Comparison of ENCODE assay signal across 8 cellular contexts in genomic region chr9:131394464-131395026, GRCh38. TPM values are rescaled to one million over a fixed set of nuclear protein-coding genes. Genes with fewer than 3 reads are reported as not detected.
A peak's percentile ranks its signal among the peaks of the same experiment; 100 is the strongest.
DNase-seq lines count a peak whose midpoint lies in the region; ATAC-seq, FAIRE-seq and TF ChIP-seq lines count a peak whose summit lies in the region.

No MANE protein-coding gene starts in this region.

- H2AFZ ChIP-seq in PC-9: no peak overlapping the region

- H3K79me2 ChIP-seq in PC-9 (ENCODE audit: low read depth): peaks cover 51% of the 10 kb centered on the region

- CTCF ChIA-PET in PC-9 (lab: Charles Lee): interaction anchor here (0.7 kb wide), 1 partner anchor 11 kb away, joined by 3 read pairs; no protein-coding TSS in a partner anchor

- H3K36me3 Mint-ChIP-seq in activated naive CD4-positive, alpha-beta T cell treated with anti-CD3 and anti-CD28 coated beads, Interleukin-2, amount 50 U/mL, for 72 hours: peaks cover 8 to 13% of the 10 kb centered on the region in 2 donors

- H3K4me1 ChIP-seq in PC-9 (replicated peaks; ENCODE audit: insufficient read depth): peaks cover 52% of the 10 kb centered on the region

- POLR2A ChIA-PET in PC-9 (lab: Charles Lee; ENCODE audit: unreplicated experiment): interaction anchor here (0.7 kb wide), 1 partner anchor 29 kb away, joined by 4 read pairs; no protein-coding TSS in a partner anchor

- H3K4me2 ChIP-seq in PC-9: peak overlapping the region; percentile 97

- no TSS peak for BruUV-seq in PC-9 (replicated peaks; lab: Mats Ljungman, UMichigan)

- no peak for TF ChIP-seq POLR2A in GM12892 (IDR thresholded peaks at IDR 0.05; ENCODE audit: low read depth, low read length)

- no peak for FAIRE-seq in GM12892 (lab: Jason Lieb, UNC)
- FAIRE-seq in D721Med (lab: Jason Lieb, UNC): no peak
- no peak for FAIRE-seq in RCC 7860 (lab: Jason Lieb, UNC)

- H3K4me3 ChIP-seq in PC-9: peak overlapping the region; percentile 97

- H4K20me1 ChIP-seq in PC-9 (ENCODE audit: insufficient read depth): peaks cover 47% of the 10 kb centered on the region

- intact Hi-C loops in PC-9 (cut with micrococcal nuclease; ENCODE audit: unreplicated experiment) (loop anchor here (1.0 kb wide), 1 partner anchor 28 kb away; no protein-coding TSS in a partner anchor), Right ventricle myocardium superior (cut with DNase I) (no loop called here), posterior vena cava (cut with DNase I) (loop anchor here in 1 of 2 donors (10.0 kb wide), 1 partner anchor 80 kb away; no protein-coding TSS in a partner anchor)

- no peaks in the 10 kb centered on the region for H3K9me2 ChIP-seq in PC-9 (ENCODE audit: insufficient read depth)

- no peaks in the 10 kb centered on the region for H3K9me3 Mint-ChIP-seq in activated naive CD4-positive, alpha-beta T cell treated with anti-CD3 and anti-CD28 coated beads, Interleukin-2, amount 50 U/mL, for 72 hours

- no peaks in the 10 kb centered on the region for H3K27me3 ChIP-seq in PC-9 (ENCODE audit: insufficient read depth, low read depth)

- H3F3A ChIP-seq in PC-9 (ENCODE audit: insufficient read depth, low read depth): peaks cover 45% of the 10 kb centered on the region

- H3K27ac ChIP-seq in PC-9: peak overlapping the region; percentile 73

- no peaks in the 10 kb centered on the region for H3K9me3 ChIP-seq in PC-9 (ENCODE audit: insufficient read depth, low read depth)

- peak overlapping the region; percentile 94 to 97 for H3K27ac Mint-ChIP-seq in activated naive CD4-positive, alpha-beta T cell treated with anti-CD3 and anti-CD28 coated beads, Interleukin-2, amount 50 U/mL, for 72 hours

- DNase-seq in GM12892 (ENCODE audit: insufficient read length) (peak; percentile 46), PC-9 (peak in 1 of 2 experiments; percentile 40), Right ventricle myocardium superior (peak; percentile 72), posterior vena cava (ENCODE audit: low spot score) (peak; percentile 85), D721Med (ENCODE audit: insufficient read length, low spot score) (no peak), RCC 7860 (ENCODE audit: low spot score) (no peak)
- DNase-seq in activated naive CD4-positive, alpha-beta T cell treated with anti-CD3 and anti-CD28 coated beads, Interleukin-2, amount 50 U/mL, for 72 hours (ENCODE audit: low spot score in 2 of 2): peak; percentile 67 to 68

- ATAC-seq in HG02610 (IDR thresholded peaks at IDR 0.05; ENCODE audit: unreplicated experiment) (peak; percentile 35), Right ventricle myocardium superior (ENCODE audit: poor library complexity) (peak; percentile 61)
- peak; percentile 29 to 30 for ATAC-seq in activated naive CD4-positive, alpha-beta T cell treated with anti-CD3 and anti-CD28 coated beads, Interleukin-2, amount 50 U/mL, for 72 hours

- no peak for TF ChIP-seq CTCF in PC-9 (conservative IDR thresholded peaks at IDR 0.05)
- TF ChIP-seq CTCF in D721Med (IDR thresholded peaks at IDR 0.05; ENCODE audit: insufficient read depth, missing control alignments): no peak

- no peaks in the 10 kb centered on the region for H3K36me3 ChIP-seq in PC-9 (ENCODE audit: low read depth)

RNA-seq across cellular contexts. Expression of gene PRRC2B, which starts 0.7 kb away (rescaled TPM):
- 44.9 TPM for polyA plus RNA-seq in GM12892 (2012; ENCODE audit: missing spikeins)
- 307 and 361 TPM in 2 replicates for total RNA-seq in PC-9 (2021)
- 100 to 1,000 TPM; 138 to 160 TPM for total RNA-seq in activated naive CD4-positive, alpha-beta T cell treated with anti-CD3 and anti-CD28 coated beads, Interleukin-2, amount 50 U/mL, for 72 hours
- total RNA-seq in Right ventricle myocardium superior: 124 TPM
- total RNA-seq in posterior vena cava: 100 to 1,000 TPM; 148 to 151 TPM

Comparison
In these comparisons a context has a peak if more than half of its experiments do, and no peak if none do; other contexts are left out.
1. DNase-seq: peak in GM12892 (single experiment), activated naive CD4-positive, alpha-beta T cell treated with anti-CD3 and anti-CD28 coated beads, Interleukin-2, amount 50 U/mL, for 72 hours (2 of 2), Right ventricle myocardium superior (single experiment) and posterior vena cava (single experiment); none in D721Med (single experiment) and RCC 7860 (single experiment).
2. Peak in every context shown above with its lines, with median percentiles within 50 percentile points of each other: ATAC-seq.